11 cellular contexts compared by ENCODE assay signal in the genomic region with DNA sequence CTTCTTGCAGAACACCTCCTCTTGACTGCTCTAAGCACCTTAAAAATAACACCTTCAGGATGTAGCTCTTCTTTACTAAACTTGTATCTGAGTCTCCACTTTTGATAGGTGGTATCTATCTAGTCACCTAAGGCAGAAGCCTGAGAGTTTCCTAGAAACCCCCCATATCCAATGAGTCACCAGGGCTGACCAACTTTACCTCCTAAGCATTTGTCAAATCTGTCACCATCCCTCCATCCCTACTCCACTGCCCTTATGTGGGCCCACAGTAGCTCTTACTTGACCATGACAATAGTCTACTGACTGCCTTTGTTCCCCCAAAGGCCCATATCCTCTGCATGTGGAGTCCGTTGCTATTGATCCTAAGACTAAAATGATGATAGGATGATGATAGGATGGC. TPM values are rescaled to one million over a fixed set of nuclear protein-coding genes. Genes with fewer than 3 reads are reported as not detected.
DNase-seq lines count a peak whose midpoint lies in the region; ATAC-seq and TF ChIP-seq lines count a peak whose summit lies in the region.
"Had no signal": no experiment of that assay in that cellular context is flagged by ENCODE, and none has a peak within 500 bp of the region (broad histone marks: within the 10 kb centered on the region; RNA-seq: fewer than 3 reads in every experiment).

No MANE protein-coding gene starts in this region.

- no peak overlapping the region for H4K8ac ChIP-seq in mesenchymal stem cell (ENCODE audit: low read length)

- H3K27me3 ChIP-seq in mesenchymal stem cell (ENCODE audit: control insufficient read depth in 1 of 2, insufficient read depth in 1 of 2, low read length in 2 of 2) (no peaks in the 10 kb centered on the region), right cardiac atrium (ENCODE audit: control insufficient read depth, insufficient read depth) (no peaks in the 10 kb centered on the region)
- H3K27me3 ChIP-seq: BE2C had no signal

- no peaks in the 10 kb centered on the region for H3K9me3 ChIP-seq in mesenchymal stem cell (ENCODE audit: control insufficient read depth, low read length)
- no peaks in the 10 kb centered on the region for H3K9me3 ChIP-seq in right cardiac atrium (ENCODE audit: control insufficient read depth, low read length)
- H3K9me3 ChIP-seq: BE2C had no signal

- H2BK5ac ChIP-seq in mesenchymal stem cell (ENCODE audit: low read depth, low read length, poor library complexity, severe bottlenecking), result no peak overlapping the region

- peaks cover 22 to 82% of the 10 kb centered on the region in 2 experiments for H3K36me3 ChIP-seq in mesenchymal stem cell (ENCODE audit: control insufficient read depth in 1 of 2, insufficient read depth in 2 of 2, low read depth in 1 of 2, low read length in 2 of 2)
- H3K36me3 ChIP-seq: BE2C had no signal

- no peak overlapping the region for H3K4me2 ChIP-seq in mesenchymal stem cell (ENCODE audit: low read length, poor library complexity, severe bottlenecking)
- H3K4me2 ChIP-seq: GM23338 had no signal

- H3K9me3 Mint-ChIP-seq in activated naive CD4-positive, alpha-beta T cell treated with anti-CD3 and anti-CD28 coated beads, Interleukin-2, amount 50 U/mL, for 24 hours, result no peaks in the 10 kb centered on the region
- no peaks in the 10 kb centered on the region for H3K9me3 Mint-ChIP-seq in activated naive CD4-positive, alpha-beta T cell treated with anti-CD3 and anti-CD28 coated beads, Interleukin-2, amount 10 ng/mL, durations not matched to agents 7 days and 5 days
- no peaks in the 10 kb centered on the region for H3K9me3 Mint-ChIP-seq in activated T-helper 17 cell treated with anti-CD3 and anti-CD28 coated beads, Interleukin-2, amount 50 U/mL, for 72 hours
- H3K9me3 Mint-ChIP-seq in HFFc6, result no peaks in the 10 kb centered on the region
- H3K9me3 Mint-ChIP-seq: CD4-positive, CD25-positive, alpha-beta regulatory T cell; CD8-positive, alpha-beta memory T cell; GM23338 had no signal

- no peak overlapping the region for H3K14ac ChIP-seq in mesenchymal stem cell (ENCODE audit: low read length in 2 of 2)

- peak; percentile 23 for ATAC-seq in activated T-helper 17 cell treated with anti-CD3 and anti-CD28 coated beads, Interleukin-2, amount 50 U/mL, for 72 hours (replicated peaks)
- ATAC-seq in right cardiac atrium, result no peak

- peaks cover 1% of the 10 kb centered on the region for H3K36me3 Mint-ChIP-seq in activated naive CD4-positive, alpha-beta T cell treated with anti-CD3 and anti-CD28 coated beads, Interleukin-2, amount 50 U/mL, for 24 hours
- H3K36me3 Mint-ChIP-seq in activated naive CD4-positive, alpha-beta T cell treated with anti-CD3 and anti-CD28 coated beads, Interleukin-2, amount 10 ng/mL, durations not matched to agents 7 days and 5 days, result peaks cover 23% of the 10 kb centered on the region
- H3K36me3 Mint-ChIP-seq in activated T-helper 17 cell treated with anti-CD3 and anti-CD28 coated beads, Interleukin-2, amount 50 U/mL, for 72 hours (ENCODE audit: low read depth), result peaks cover 35% of the 10 kb centered on the region
- H3K36me3 Mint-ChIP-seq in HFFc6 (ENCODE audit: low read depth), result peaks cover 12% of the 10 kb centered on the region; the same call in 1 of the 2 replicates

- no peak overlapping the region for H3K4me3 Mint-ChIP-seq in activated naive CD4-positive, alpha-beta T cell treated with anti-CD3 and anti-CD28 coated beads, Interleukin-2, amount 50 U/mL, for 24 hours
- no peak overlapping the region for H3K4me3 Mint-ChIP-seq in activated naive CD4-positive, alpha-beta T cell treated with anti-CD3 and anti-CD28 coated beads, Interleukin-2, amount 10 ng/mL, durations not matched to agents 7 days and 5 days
- no peak overlapping the region for H3K4me3 Mint-ChIP-seq in activated T-helper 17 cell treated with anti-CD3 and anti-CD28 coated beads, Interleukin-2, amount 50 U/mL, for 72 hours
- H3K4me3 Mint-ChIP-seq in HFFc6, result no peak overlapping the region
- H3K4me3 Mint-ChIP-seq: CD4-positive, CD25-positive, alpha-beta regulatory T cell; CD8-positive, alpha-beta memory T cell; GM23338 had no signal

- peak overlapping the region; percentile 19 for H3K27ac Mint-ChIP-seq in activated naive CD4-positive, alpha-beta T cell treated with anti-CD3 and anti-CD28 coated beads, Interleukin-2, amount 50 U/mL, for 24 hours
- H3K27ac Mint-ChIP-seq in activated naive CD4-positive, alpha-beta T cell treated with anti-CD3 and anti-CD28 coated beads, Interleukin-2, amount 10 ng/mL, durations not matched to agents 7 days and 5 days, result no peak overlapping the region
- peak overlapping the region; percentile 66 for H3K27ac Mint-ChIP-seq in activated T-helper 17 cell treated with anti-CD3 and anti-CD28 coated beads, Interleukin-2, amount 50 U/mL, for 72 hours
- no peak overlapping the region for H3K27ac Mint-ChIP-seq in HFFc6
- H3K27ac Mint-ChIP-seq: GM23338 had no signal

- peak overlapping the region; percentile 47 for H4K91ac ChIP-seq in mesenchymal stem cell (ENCODE audit: low read length)

- H3K27ac ChIP-seq in mesenchymal stem cell (ENCODE audit: low read length, poor library complexity, severe bottlenecking), result no peak overlapping the region
- no peak overlapping the region for H3K27ac ChIP-seq in right cardiac atrium (ENCODE audit: low read length)

- H2AK5ac ChIP-seq in mesenchymal stem cell (ENCODE audit: low read length, severe bottlenecking), result no peak overlapping the region

- no peak for TF ChIP-seq CTCF in HFFc6 (IDR thresholded peaks at IDR 0.05)

- no peak overlapping the region for H3K23ac ChIP-seq in mesenchymal stem cell (ENCODE audit: low read length in 2 of 2)

- H3K4me3 ChIP-seq in mesenchymal stem cell (ENCODE audit: insufficient read depth in 1 of 2, low read depth in 1 of 2, low read length in 2 of 2) (no peak overlapping the region), right cardiac atrium (ENCODE audit: low read length) (no peak overlapping the region)
- H3K4me3 ChIP-seq: GM23338 had no signal

- no peak overlapping the region for H2BK120ac ChIP-seq in mesenchymal stem cell (ENCODE audit: low read depth, low read length)

- H3K79me1 ChIP-seq in mesenchymal stem cell (replicated peaks; ENCODE audit: low read length, poor library complexity, severe bottlenecking), result peaks cover 4% of the 10 kb centered on the region

- no CpG with 5 or more reads among the region's 1 CpG for WGBS in mesenchymal stem cell
- 95% methylated on average over 1 of the region's 1 CpG for WGBS in right cardiac atrium

- H3K27me3 Mint-ChIP-seq in activated naive CD4-positive, alpha-beta T cell treated with anti-CD3 and anti-CD28 coated beads, Interleukin-2, amount 50 U/mL, for 24 hours, result no peaks in the 10 kb centered on the region
- no peaks in the 10 kb centered on the region for H3K27me3 Mint-ChIP-seq in activated naive CD4-positive, alpha-beta T cell treated with anti-CD3 and anti-CD28 coated beads, Interleukin-2, amount 10 ng/mL, durations not matched to agents 7 days and 5 days
- H3K27me3 Mint-ChIP-seq in activated T-helper 17 cell treated with anti-CD3 and anti-CD28 coated beads, Interleukin-2, amount 50 U/mL, for 72 hours, result no peaks in the 10 kb centered on the region
- no peaks in the 10 kb centered on the region for H3K27me3 Mint-ChIP-seq in HFFc6 (ENCODE audit: insufficient read depth)
- H3K27me3 Mint-ChIP-seq: CD4-positive, CD25-positive, alpha-beta regulatory T cell; CD8-positive, alpha-beta memory T cell had no signal

- DNase-seq in activated naive CD4-positive, alpha-beta T cell treated with anti-CD3 and anti-CD28 coated beads, Interleukin-2, amount 10 ng/mL, durations not matched to agents 7 days and 5 days, result no peak
- DNase-seq in mesenchymal stem cell (no peak), retina (no peak), right cardiac atrium (no peak), HFFc6 (no peak)

- CTCF ChIA-PET in activated naive CD4-positive, alpha-beta T cell treated with anti-CD3 and anti-CD28 coated beads, Interleukin-2, amount 10 ng/mL, durations not matched to agents 7 days and 5 days (lab: Charles Lee), result interaction anchor here (0.6 to 7.9 kb wide), 31 partner anchors 9 to 218 kb away, joined by 3 to 147 read pairs (median 4); partner anchors contain the start of genes AVIL and TSFM

- H3K9ac ChIP-seq in mesenchymal stem cell (ENCODE audit: low read length), result no peak overlapping the region

- peaks cover 2% of the 10 kb centered on the region for H3K4me1 ChIP-seq in mesenchymal stem cell (ENCODE audit: control insufficient read depth, insufficient read depth, low read depth, low read length)
- H3K4me1 ChIP-seq in right cardiac atrium (ENCODE audit: control insufficient read depth, insufficient read depth, low read length), result no peaks in the 10 kb centered on the region
- H3K4me1 ChIP-seq: BE2C had no signal

- no peak overlapping the region for H2AFZ ChIP-seq in mesenchymal stem cell (ENCODE audit: low read depth, low read length)
- H2AFZ ChIP-seq: GM23338 had no signal

- H2BK15ac ChIP-seq in mesenchymal stem cell (ENCODE audit: low read depth, poor library complexity, severe bottlenecking), result no peak overlapping the region

- H3K18ac ChIP-seq in mesenchymal stem cell (ENCODE audit: low read depth in 1 of 2, low read length in 2 of 2), result no peak overlapping the region

- intact Hi-C loops in right cardiac atrium (cut with DNase I), result loop anchor here in 1 of 4 donors (2.0 kb wide), 1 partner anchor 102 kb away; no protein-coding TSS in a partner anchor

- H2BK12ac ChIP-seq in mesenchymal stem cell (ENCODE audit: low read length in 2 of 2), result no peak overlapping the region

- no peaks in the 10 kb centered on the region for H3K4me1 Mint-ChIP-seq in activated naive CD4-positive, alpha-beta T cell treated with anti-CD3 and anti-CD28 coated beads, Interleukin-2, amount 50 U/mL, for 24 hours
- H3K4me1 Mint-ChIP-seq in activated naive CD4-positive, alpha-beta T cell treated with anti-CD3 and anti-CD28 coated beads, Interleukin-2, amount 10 ng/mL, durations not matched to agents 7 days and 5 days, result no peaks in the 10 kb centered on the region
- peaks cover 5% of the 10 kb centered on the region for H3K4me1 Mint-ChIP-seq in activated T-helper 17 cell treated with anti-CD3 and anti-CD28 coated beads, Interleukin-2, amount 50 U/mL, for 72 hours
- H3K4me1 Mint-ChIP-seq in HFFc6 (ENCODE audit: low read depth), result no peaks in the 10 kb centered on the region
- H3K4me1 Mint-ChIP-seq: GM23338 had no signal

- no peak overlapping the region for H3K4ac ChIP-seq in mesenchymal stem cell (ENCODE audit: low read depth in 1 of 2, low read length in 2 of 2)

RNA-seq across cellular contexts. Expression of gene AVIL, which starts 15.9 kb away (rescaled TPM):
- 1 to 10 TPM; 1.9 to 2.7 TPM for total RNA-seq in activated T-helper 17 cell treated with anti-CD3 and anti-CD28 coated beads, Interleukin-2, amount 50 U/mL, for 72 hours
- polyA plus RNA-seq in mesenchymal stem cell (2013, experiment 1 of 2), result 1.6 TPM
- polyA plus RNA-seq in mesenchymal stem cell (2013, experiment 2 of 2), result 1.8 TPM
- 1 to 10 TPM; 2.6 to 4.1 (median 3.2) TPM for total RNA-seq in right cardiac atrium
- 3.2 TPM for polyA plus RNA-seq in right cardiac atrium
- total RNA-seq in HFFc6 (2021; fragmentation: NEBNext Ultra II Directional; extraction: Animal tissue kit (Norgen Biotek cat#: 25700)), result 1 to 10 TPM in 1 of 6 experiments, under 1 TPM in 5; 0.14 to 1.1 (median 0.67) TPM

RNA-seq across cellular contexts. Expression of gene TSFM, which starts 20.0 kb away (rescaled TPM):
- total RNA-seq in activated T-helper 17 cell treated with anti-CD3 and anti-CD28 coated beads, Interleukin-2, amount 50 U/mL, for 72 hours, result 10 to 100 TPM; 30.7 to 63.8 TPM
- 24.5 TPM for polyA plus RNA-seq in mesenchymal stem cell (2013, experiment 1 of 2)
- 25.4 TPM for polyA plus RNA-seq in mesenchymal stem cell (2013, experiment 2 of 2)
- total RNA-seq in right cardiac atrium, result 10 to 100 TPM; 28.9 to 36.1 (median 33.0) TPM
- polyA plus RNA-seq in right cardiac atrium, result 50.7 TPM
- total RNA-seq in HFFc6 (2021; fragmentation: NEBNext Ultra II Directional; extraction: Animal tissue kit (Norgen Biotek cat#: 25700)), result 10 to 100 TPM; 28.6 to 36.8 (median 33.7) TPM

RNA-seq across cellular contexts. Expression of gene EEF1AKMT3, which starts 30.2 kb away (rescaled TPM):
- total RNA-seq in activated T-helper 17 cell treated with anti-CD3 and anti-CD28 coated beads, Interleukin-2, amount 50 U/mL, for 72 hours, result 10 to 100 TPM in 1 of 2 donors, 1 to 10 TPM in 1; 5.4 to 11.5 TPM
- polyA plus RNA-seq in mesenchymal stem cell (2013, experiment 1 of 2), result 6.7 TPM
- polyA plus RNA-seq in mesenchymal stem cell (2013, experiment 2 of 2), result 6.8 TPM
- 1 to 10 TPM; 2.1 to 3.1 (median 2.6) TPM for total RNA-seq in right cardiac atrium
- polyA plus RNA-seq in right cardiac atrium, result 0.95 TPM
- total RNA-seq in HFFc6 (2021; fragmentation: NEBNext Ultra II Directional; extraction: Animal tissue kit (Norgen Biotek cat#: 25700)), result 1 to 10 TPM; 6.3 to 9.0 (median 7.8) TPM

RNA-seq across cellular contexts. Expression of gene METTL1, which starts 30.7 kb away (rescaled TPM):
- total RNA-seq in activated T-helper 17 cell treated with anti-CD3 and anti-CD28 coated beads, Interleukin-2, amount 50 U/mL, for 72 hours, result 10 to 100 TPM; 19.0 to 39.5 TPM
- 8.6 TPM for polyA plus RNA-seq in mesenchymal stem cell (2013, experiment 1 of 2)
- 10.3 TPM for polyA plus RNA-seq in mesenchymal stem cell (2013, experiment 2 of 2)
- total RNA-seq in right cardiac atrium, result 10 to 100 TPM in 1 of 4 donors, 1 to 10 TPM in 3; 5.7 to 15.8 (median 8.5) TPM
- polyA plus RNA-seq in right cardiac atrium, result 6.3 TPM
- total RNA-seq in HFFc6 (2021; fragmentation: NEBNext Ultra II Directional; extraction: Animal tissue kit (Norgen Biotek cat#: 25700)), result 10 to 100 TPM; 30.0 to 41.8 (median 36.0) TPM

RNA-seq across cellular contexts. Expression of gene CYP27B1, which starts 35.7 kb away (rescaled TPM):
- total RNA-seq in activated T-helper 17 cell treated with anti-CD3 and anti-CD28 coated beads, Interleukin-2, amount 50 U/mL, for 72 hours, result 10 to 100 TPM; 14.4 to 14.7 TPM
- 0.32 TPM for polyA plus RNA-seq in mesenchymal stem cell (2013, experiment 1 of 2)
- 0.29 TPM for polyA plus RNA-seq in mesenchymal stem cell (2013, experiment 2 of 2)
- total RNA-seq in right cardiac atrium, result under 1 TPM in 3 of 4 donors, not detected in 1; 0.12 to 0.22 (median 0.14) TPM
- polyA plus RNA-seq in right cardiac atrium, result 0.18 TPM
- 1 to 10 TPM in 3 of 6 experiments, under 1 TPM in 3; 0.57 to 1.8 (median 0.96) TPM for total RNA-seq in HFFc6 (2021; fragmentation: NEBNext Ultra II Directional; extraction: Animal tissue kit (Norgen Biotek cat#: 25700))
- total RNA-seq: CD4-positive, CD25-positive, alpha-beta regulatory T cell had no signal

Comparison
In these comparisons a context has a peak if more than half of its experiments do, and no peak if none do; other contexts are left out.
1. H3K27ac Mint-ChIP-seq: peak in activated naive CD4-positive, alpha-beta T cell treated with anti-CD3 and anti-CD28 coated beads, Interleukin-2, amount 50 U/mL, for 24 hours (single experiment) and activated T-helper 17 cell treated with anti-CD3 and anti-CD28 coated beads, Interleukin-2, amount 50 U/mL, for 72 hours (single experiment); none in activated naive CD4-positive, alpha-beta T cell treated with anti-CD3 and anti-CD28 coated beads, Interleukin-2, amount 10 ng/mL, durations not matched to agents 7 days and 5 days (single experiment) and HFFc6 (single experiment).